8 cellular contexts compared by ENCODE assay signal in genomic region chr7:26187380-26188290, GRCh38. TPM values are rescaled to one million over a fixed set of nuclear protein-coding genes. Genes with fewer than 3 reads are reported as not detected.
DNase-seq lines count a peak whose midpoint lies in the region; ATAC-seq and TF ChIP-seq lines count a peak whose summit lies in the region.
"Had no signal": no experiment of that assay in that cellular context is flagged by ENCODE, and none has a peak within 500 bp of the region (broad histone marks: within the 10 kb centered on the region; RNA-seq: fewer than 3 reads in every experiment).

No MANE protein-coding gene starts in this region.

- no peaks in the 10 kb centered on the region for H3K9me3 Mint-ChIP-seq in activated CD4-positive, alpha-beta memory T cell treated with anti-CD3 and anti-CD28 coated beads, Interleukin-2, amount 10 ng/mL, durations not matched to agents 7 days and 5 days
- no peaks in the 10 kb centered on the region for H3K9me3 Mint-ChIP-seq in nephron

- peaks cover 35% of the 10 kb centered on the region for H3K79me2 ChIP-seq in KMS-11 (ENCODE audit: insufficient read depth, low read depth)

- H3K4me1 Mint-ChIP-seq in activated CD4-positive, alpha-beta memory T cell treated with anti-CD3 and anti-CD28 coated beads, Interleukin-2, amount 10 ng/mL, durations not matched to agents 7 days and 5 days = peaks cover 78% of the 10 kb centered on the region
- H3K4me1 Mint-ChIP-seq in nephron = peaks cover 8% of the 10 kb centered on the region

- H3K27me3 Mint-ChIP-seq in activated CD4-positive, alpha-beta memory T cell treated with anti-CD3 and anti-CD28 coated beads, Interleukin-2, amount 10 ng/mL, durations not matched to agents 7 days and 5 days = no peaks in the 10 kb centered on the region
- no peaks in the 10 kb centered on the region for H3K27me3 Mint-ChIP-seq in nephron (ENCODE audit: low read depth)

- peaks cover 84% of the 10 kb centered on the region for H3K36me3 Mint-ChIP-seq in activated CD4-positive, alpha-beta memory T cell treated with anti-CD3 and anti-CD28 coated beads, Interleukin-2, amount 10 ng/mL, durations not matched to agents 7 days and 5 days (ENCODE audit: low read depth)
- peaks cover 69% of the 10 kb centered on the region for H3K36me3 Mint-ChIP-seq in nephron (ENCODE audit: low read depth)

- H3K4me3 Mint-ChIP-seq in activated CD4-positive, alpha-beta memory T cell treated with anti-CD3 and anti-CD28 coated beads, Interleukin-2, amount 10 ng/mL, durations not matched to agents 7 days and 5 days = no peak overlapping the region
- H3K4me3 Mint-ChIP-seq in nephron = no peak overlapping the region

- ATAC-seq in HG03097 (IDR thresholded peaks at IDR 0.05; ENCODE audit: low FRiP score, unreplicated experiment) (no peak), GM21360 (IDR thresholded peaks at IDR 0.05; ENCODE audit: unreplicated experiment) (no peak), HG02870 (IDR thresholded peaks at IDR 0.05; ENCODE audit: unreplicated experiment) (no peak)

- peaks cover 60% of the 10 kb centered on the region for H4K20me1 ChIP-seq in KMS-11 (ENCODE audit: insufficient read depth)

- POLR2A ChIA-PET in activated CD4-positive, alpha-beta memory T cell treated with anti-CD3 and anti-CD28 coated beads, Interleukin-2, amount 10 ng/mL, durations not matched to agents 7 days and 5 days (lab: Charles Lee) = interaction anchor here (0.6 to 5.9 kb wide), 25 partner anchors 8 to 295 kb away, joined by 3 to 217 read pairs (median 5); partner anchors contain the start of genes CBX3, HNRNPA2B1 and NFE2L3

- CTCF ChIA-PET in activated CD4-positive, alpha-beta memory T cell treated with anti-CD3 and anti-CD28 coated beads, Interleukin-2, amount 10 ng/mL, durations not matched to agents 7 days and 5 days (lab: Charles Lee) = interaction anchor here (0.7 to 3.3 kb wide), 7 partner anchors 9 to 295 kb away, joined by 3 to 16 read pairs (median 4); no protein-coding TSS in a partner anchor

- peaks cover 24% of the 10 kb centered on the region; the same call in 1 of the 2 replicates for H3K36me3 ChIP-seq in KMS-11 (ENCODE audit: insufficient read depth)

- peaks cover 75% of the 10 kb centered on the region for H3K4me1 ChIP-seq in KMS-11 (ENCODE audit: low read depth, poor library complexity, severe bottlenecking)

- 0 out of 2 replicates have a peak, but pooled peaks have one; percentile 13 for TF ChIP-seq CTCF in KMS-11 (conservative IDR thresholded peaks at IDR 0.05; ENCODE audit: low read depth, low read length)
- TF ChIP-seq CTCF in nephron (IDR thresholded peaks at IDR 0.05; ENCODE audit: unreplicated experiment in 3 of 3) = no peak

- H3K27me3 ChIP-seq in KMS-11 (ENCODE audit: insufficient read depth, low read depth) = no peaks in the 10 kb centered on the region

- peak overlapping the region; percentile 36; the same call in 1 of the 2 replicates for H3K27ac ChIP-seq in KMS-11

- H3K4me2 ChIP-seq in KMS-11 = 0 out of 2 replicates have a peak overlapping the region, but pooled peaks have one; percentile 1

- DNase-seq in ELR (ENCODE audit: low read depth) = peak; percentile 39
- DNase-seq in activated CD4-positive, alpha-beta memory T cell treated with anti-CD3 and anti-CD28 coated beads, Interleukin-2, amount 10 ng/mL, durations not matched to agents 7 days and 5 days = no peak
- DNase-seq: NCI-H187 had no signal

- H3K27ac Mint-ChIP-seq in activated CD4-positive, alpha-beta memory T cell treated with anti-CD3 and anti-CD28 coated beads, Interleukin-2, amount 10 ng/mL, durations not matched to agents 7 days and 5 days = peak overlapping the region; percentile 63
- H3K27ac Mint-ChIP-seq in nephron = peak overlapping the region in 2 of 3 experiments; percentile 23 to 60

- no peak overlapping the region for H2AFZ ChIP-seq in KMS-11 (ENCODE audit: low read depth)

- no peak overlapping the region for H3K4me3 ChIP-seq in KMS-11 (IDR thresholded peaks at IDR 0.05; ENCODE audit: insufficient read depth, low read depth, low read length)

- H3K9ac ChIP-seq in KMS-11 = no peak overlapping the region; the same call in 1 of the 2 replicates

RNA-seq across cellular contexts. Expression of gene HNRNPA2B1, which starts 12.9 kb away (rescaled TPM):
- total RNA-seq in activated CD4-positive, alpha-beta memory T cell treated with anti-CD3 and anti-CD28 coated beads, Interleukin-2, amount 10 ng/mL, durations not matched to agents 7 days and 5 days = 100 to 1,000 TPM; 696 to 705 TPM

RNA-seq across cellular contexts. Expression of gene CBX3, which starts 13.9 kb away (rescaled TPM):
- 100 to 1,000 TPM; 214 to 215 TPM for total RNA-seq in activated CD4-positive, alpha-beta memory T cell treated with anti-CD3 and anti-CD28 coated beads, Interleukin-2, amount 10 ng/mL, durations not matched to agents 7 days and 5 days

RNA-seq across cellular contexts. Expression of gene NFE2L3, which starts 35.6 kb away (rescaled TPM):
- 10 to 100 TPM; 21.5 to 24.0 TPM for total RNA-seq in activated CD4-positive, alpha-beta memory T cell treated with anti-CD3 and anti-CD28 coated beads, Interleukin-2, amount 10 ng/mL, durations not matched to agents 7 days and 5 days
